Comparison of ENCODE assay signal across 14 cellular contexts in genomic region chr3:185559706-185560090, GRCh38. TPM values are rescaled to one million over a fixed set of nuclear protein-coding genes. Genes with fewer than 3 reads are reported as not detected.
A peak's percentile ranks its signal among the peaks of the same experiment; 100 is the strongest.
DNase-seq lines count a peak whose midpoint lies in the region; ATAC-seq, FAIRE-seq and TF ChIP-seq lines count a peak whose summit lies in the region.
"Had no signal": no experiment of that assay in that cellular context is flagged by ENCODE, and none has a peak within 500 bp of the region (broad histone marks: within the 10 kb centered on the region; RNA-seq: fewer than 3 reads in every experiment).

No MANE protein-coding gene starts in this region.

- H3K36me3 ChIP-seq in HepG2 (replicated peaks in 1 of 2; ENCODE audit: control insufficient read depth in 1 of 2, insufficient read depth in 2 of 2, low read length in 2 of 2) (no peaks in the 10 kb centered on the region), right lobe of liver (no peaks in the 10 kb centered on the region), OCI-LY1 (ENCODE audit: insufficient read depth, low read length) (no peaks in the 10 kb centered on the region), left lung (no peaks in the 10 kb centered on the region), SJCRH30 (no peaks in the 10 kb centered on the region)
- H3K36me3 ChIP-seq: breast epithelium, vagina had no signal

- H3K4me2 ChIP-seq in HepG2 (ENCODE audit: low read depth, low read length) = peak overlapping the region; percentile 71
- peak overlapping the region; percentile 54 for H3K4me2 ChIP-seq in OCI-LY1 (ENCODE audit: low read length)

- no peak for TF ChIP-seq CTCF in HepG2 (CRISPR knock-in tag; IDR thresholded peaks at IDR 0.05)
- no peak for TF ChIP-seq CTCF in right lobe of liver (IDR thresholded peaks at IDR 0.05)
- no peak for TF ChIP-seq CTCF in OCI-LY1 (IDR thresholded peaks at IDR 0.05; ENCODE audit: low read length)
- no peak for TF ChIP-seq CTCF in left lung (IDR thresholded peaks at IDR 0.05)
- no peak for TF ChIP-seq CTCF in glutamatergic neuron (IDR thresholded peaks at IDR 0.05; ENCODE audit: partially characterized antibody, unreplicated experiment)

- H3K9ac ChIP-seq in HepG2 (ENCODE audit: insufficient read depth, low read depth, low read length) = no peak overlapping the region
- no peak overlapping the region for H3K9ac ChIP-seq in OCI-LY1 (ENCODE audit: low read length)
- H3K9ac ChIP-seq: GM23248 had no signal

- no peaks in the 10 kb centered on the region for H3F3A ChIP-seq in OCI-LY1 (ENCODE audit: insufficient read depth, low read length)

- in situ Hi-C loops in HepG2 (cut with HindIII; ENCODE audit: extremely low pct_ligation_motif_present, low pct_unique_long_range_greater_than_20kb) = no loop called here

- no peaks in the 10 kb centered on the region for H3K9me2 ChIP-seq in OCI-LY1 (ENCODE audit: low read depth, low read length)

- H3K27me3 Mint-ChIP-seq in glutamatergic neuron (ENCODE audit: unreplicated experiment) = no peaks in the 10 kb centered on the region

- H3K79me2 ChIP-seq in HepG2 (ENCODE audit: insufficient read depth, low read length) (no peaks in the 10 kb centered on the region), OCI-LY1 (ENCODE audit: insufficient read depth, low read length) (no peaks in the 10 kb centered on the region)

- no peak for ATAC-seq in HepG2
- no peak for ATAC-seq in right lobe of liver
- ATAC-seq in left lung = no peak

- H3K27me3 ChIP-seq in HepG2 (ENCODE audit: control insufficient read depth in 1 of 2, insufficient read depth in 2 of 2, low read length in 2 of 2) = no peaks in the 10 kb centered on the region; a peak in 1 of 5 replicates
- H3K27me3 ChIP-seq in right lobe of liver = no peaks in the 10 kb centered on the region
- peaks cover 5% of the 10 kb centered on the region; the same call in 1 of the 2 replicates for H3K27me3 ChIP-seq in OCI-LY1 (ENCODE audit: insufficient read depth, low read length)
- peaks cover 0 to 14% of the 10 kb centered on the region in 2 donors for H3K27me3 ChIP-seq in left lung
- H3K27me3 ChIP-seq in SJCRH30 = no peaks in the 10 kb centered on the region
- H3K27me3 ChIP-seq: breast epithelium, vagina had no signal

- no peak overlapping the region for H3K4me3 Mint-ChIP-seq in glutamatergic neuron (ENCODE audit: unreplicated experiment)

- CTCF ChIA-PET in HepG2 (lab: Yijun Ruan, JAX; ENCODE audit: low intra/inter-chr PET ratio, low total read pairs) = no interaction called here

- no peaks in the 10 kb centered on the region for H3K9me3 ChIP-seq in HepG2 (ENCODE audit: low read length)
- no peaks in the 10 kb centered on the region for H3K9me3 ChIP-seq in right lobe of liver
- H3K9me3 ChIP-seq in OCI-LY1 (ENCODE audit: low read length) = no peaks in the 10 kb centered on the region
- no peaks in the 10 kb centered on the region for H3K9me3 ChIP-seq in left lung
- H3K9me3 ChIP-seq in SJCRH30 (replicated peaks) = no peaks in the 10 kb centered on the region
- H3K9me3 ChIP-seq: breast epithelium, vagina had no signal

- H4K20me1 ChIP-seq in HepG2 (ENCODE audit: insufficient read depth, low read length) (no peaks in the 10 kb centered on the region), OCI-LY1 (ENCODE audit: insufficient read depth, low read length) (no peaks in the 10 kb centered on the region)

- TF ChIP-seq POLR2A in HepG2 (IDR thresholded peaks at IDR 0.05; ENCODE audit: insufficient read depth in 1 of 2, low read depth in 2 of 2, low read length in 2 of 2) = no peak
- no peak for TF ChIP-seq POLR2A in right lobe of liver (IDR thresholded peaks at IDR 0.05)

- H3K4me3 ChIP-seq in HepG2 (replicated peaks in 1 of 3; ENCODE audit: insufficient read depth in 1 of 3, low read depth in 2 of 3, low read length in 3 of 3) (no peak overlapping the region), right lobe of liver (no peak overlapping the region), OCI-LY1 (ENCODE audit: low read depth, low read length, poor library complexity, severe bottlenecking) (no peak overlapping the region), left lung (no peak overlapping the region), SJCRH30 (no peak overlapping the region)
- H3K4me3 ChIP-seq: K562, vagina had no signal

- H2AFZ ChIP-seq in HepG2 (ENCODE audit: low read length) (no peak overlapping the region), OCI-LY1 (ENCODE audit: low read length) (no peak overlapping the region)

- DNase-seq in HepG2 (ENCODE audit: low spot score) (no peak), right lobe of liver (no peak), left lung (no peak), SJCRH30 (no peak), COLO829 (ENCODE audit: low spot score) (no peak), SIG-M5 (lab: John Stamatoyannopoulos, UW) (no peak), glutamatergic neuron (no peak)

- no peak overlapping the region for H3K27ac ChIP-seq in HepG2 (ENCODE audit: extremely low read length, insufficient read depth, low read length)
- H3K27ac ChIP-seq in right lobe of liver = no peak overlapping the region
- no peak overlapping the region for H3K27ac ChIP-seq in OCI-LY1 (ENCODE audit: low read depth, low read length, poor library complexity, severe bottlenecking)
- peak overlapping the region; percentile 72 to 87 for H3K27ac ChIP-seq in left lung
- no peak overlapping the region for H3K27ac ChIP-seq in SJCRH30
- H3K27ac ChIP-seq: GM23248, HL-60, vagina had no signal

- no peak for FAIRE-seq in HepG2 (lab: Jason Lieb, UNC)

- H3K4me1 Mint-ChIP-seq in glutamatergic neuron (ENCODE audit: low read depth, unreplicated experiment) = no peaks in the 10 kb centered on the region

- POLR2A ChIA-PET in HepG2 (lab: Yijun Ruan, JAX) = interaction anchor here (0.9 kb wide), 1 partner anchor 61 kb away, joined by 3 read pairs; the partner anchor contains the start of gene TMEM41A

- H3K9me3 Mint-ChIP-seq in glutamatergic neuron (ENCODE audit: unreplicated experiment) = no peaks in the 10 kb centered on the region
- H3K9me3 Mint-ChIP-seq: stimulated activated naive B cell treated with anti-CD40 and anti-IgM and Interleukin-4, amounts not matched to agents 10 μg/mL and 1 μg/mL and 100 μg/mL, for 72 hours had no signal

- no peak for TF ChIP-seq RAD21 in HepG2 (CRISPR knock-in tag; IDR thresholded peaks at IDR 0.05)

- no TSS peak for BruUV-seq in HepG2 (replicated peaks; lab: Mats Ljungman, UMichigan)

- TF ChIP-seq EP300 in HepG2 (IDR thresholded peaks at IDR 0.05; ENCODE audit: low read depth in 2 of 2, low read length in 2 of 2) (no peak), HepG2 (CRISPR knock-in tag; IDR thresholded peaks at IDR 0.05; ENCODE audit: borderline replicate concordance) (no peak)

- 61% methylated on average over 12 of the region's 12 CpGs for WGBS in HepG2 (ENCODE audit: low lambda C conversion rate)
- 68% methylated on average over 9 of the region's 12 CpGs for WGBS in right lobe of liver (ENCODE audit: insufficient coverage, low coverage, low lambda C conversion rate, missing lambda C conversion rate)

- intact Hi-C loops in HepG2 (cut with micrococcal nuclease; ENCODE audit: unreplicated experiment) (loop anchor here (10.0 kb wide), 1 partner anchor 55 kb away; no protein-coding TSS in a partner anchor), right lobe of liver (cut with DNase I) (no loop called here), left lung (cut with DNase I) (no loop called here)

- no peak overlapping the region for H3K27ac Mint-ChIP-seq in glutamatergic neuron (ENCODE audit: unreplicated experiment)

- H3K36me3 Mint-ChIP-seq in glutamatergic neuron (ENCODE audit: unreplicated experiment) = no peaks in the 10 kb centered on the region
- H3K36me3 Mint-ChIP-seq: stimulated activated naive B cell treated with anti-CD40 and anti-IgM and Interleukin-4, amounts not matched to agents 10 μg/mL and 1 μg/mL and 100 μg/mL, for 72 hours had no signal

- H3K4me1 ChIP-seq in HepG2 (ENCODE audit: insufficient read depth, low read length) (peaks cover 45% of the 10 kb centered on the region), right lobe of liver (peaks cover 0 to 2% (median 0%) of the 10 kb centered on the region in 4 donors), OCI-LY1 (ENCODE audit: insufficient read depth, low read length, severe bottlenecking) (peaks cover 9% of the 10 kb centered on the region), left lung (peaks cover 0 to 17% of the 10 kb centered on the region in 2 donors), SJCRH30 (no peaks in the 10 kb centered on the region)
- H3K4me1 ChIP-seq: breast epithelium, vagina had no signal

RNA-seq across cellular contexts. Expression of gene LIPH, which starts 7.3 kb away (rescaled TPM):
- total RNA-seq in HepG2 (2016; rRNA removed; fragmentation: Illumina TruSeq; extraction: Trizol) (0.09 TPM in 1 of 2 replicates, not detected in the other), right lobe of liver (1 to 10 TPM in 2 of 6 experiments, under 1 TPM in 3, not detected in 1; 0.07 to 1.4 (median 0.24) TPM), left lung (10 to 100 TPM; 35.6 to 76.0 TPM), glutamatergic neuron (ENCODE audit: unreplicated experiment) (not detected)
- total RNA-seq in HepG2 (2016; cell fraction: cytosol; rRNA removed; fragmentation: Illumina TruSeq; extraction: Trizol; ENCODE audit: low read depth) = 0.20 TPM in 1 of 2 replicates, not detected in the other
- 0.13 TPM in 2 replicates for total RNA-seq in HepG2 (2016; cell fraction: insoluble cytoplasmic fraction; rRNA removed; fragmentation: Illumina TruSeq; extraction: Trizol)
- not detected in 2 replicates for total RNA-seq in HepG2 (2016; cell fraction: membrane; rRNA removed; fragmentation: Illumina TruSeq; extraction: Trizol)
- total RNA-seq in HepG2 (2016; cell fraction: nucleus; rRNA removed; fragmentation: Illumina TruSeq; extraction: Trizol) = 0.19 and 1.1 TPM in 2 replicates
- 0.29 and 0.34 TPM in 2 replicates for polyA plus RNA-seq in HepG2 (2011; rRNA removed)
- polyA plus RNA-seq in HepG2 (2011; cell fraction: cytosol; rRNA removed) = 0.20 and 0.45 TPM in 2 replicates
- 0.12 and 0.14 TPM in 2 replicates for polyA plus RNA-seq in HepG2 (2011; cell fraction: nucleus; rRNA removed)
- 0.32 and 0.95 TPM in 2 replicates for polyA plus RNA-seq in HepG2 (2012)
- polyA plus RNA-seq in HepG2 (2016; cell fraction: cytosol; fragmentation: Illumina TruSeq; extraction: Trizol; ENCODE audit: low read depth) = 0.03 TPM in 1 of 2 replicates, not detected in the other
- 0.05 and 0.11 TPM in 2 replicates for polyA plus RNA-seq in HepG2 (2016; cell fraction: insoluble cytoplasmic fraction; fragmentation: Illumina TruSeq; extraction: Trizol; ENCODE audit: low read depth)
- polyA plus RNA-seq in HepG2 (2016; cell fraction: membrane; fragmentation: Illumina TruSeq; extraction: Trizol; ENCODE audit: low read depth) = not detected in 2 replicates
- 0.11 TPM in 1 of 2 replicates, not detected in the other for polyA plus RNA-seq in HepG2 (2016; cell fraction: nucleus; fragmentation: Illumina TruSeq; extraction: Trizol; ENCODE audit: insufficient read depth, low read depth)
- polyA minus RNA-seq in HepG2 (2011; rRNA and poly(A)+ RNA removed; ENCODE audit: low replicate concordance) = 0.06 and 7.4 TPM in 2 replicates
- 1.2 TPM in 1 of 2 replicates, not detected in the other for polyA minus RNA-seq in HepG2 (2011; cell fraction: cytosol; rRNA and poly(A)+ RNA removed)
- polyA minus RNA-seq in HepG2 (2011; cell fraction: nucleus; rRNA and poly(A)+ RNA removed) = 0.25 and 0.64 TPM in 2 replicates
- total RNA-seq in SJCRH30 (2014; rRNA removed; shearing (Covaris generic)) = 0.04 TPM in 1 of 2 replicates, not detected in the other
- total RNA-seq: GM23248 had no signal

RNA-seq across cellular contexts. Expression of gene SENP2, which starts 26.4 kb away (rescaled TPM):
- total RNA-seq in HepG2 (2016; rRNA removed; fragmentation: Illumina TruSeq; extraction: Trizol) (46.2 and 62.6 TPM in 2 replicates), right lobe of liver (10 to 100 TPM in 4 of 6 experiments, 1 to 10 TPM in 2; 7.8 to 26.8 (median 17.8) TPM), left lung (10 to 100 TPM; 31.6 to 34.0 TPM), glutamatergic neuron (ENCODE audit: unreplicated experiment) (54.6 TPM)
- total RNA-seq in HepG2 (2016; cell fraction: cytosol; rRNA removed; fragmentation: Illumina TruSeq; extraction: Trizol; ENCODE audit: low read depth) = 36.4 and 46.1 TPM in 2 replicates
- total RNA-seq in HepG2 (2016; cell fraction: insoluble cytoplasmic fraction; rRNA removed; fragmentation: Illumina TruSeq; extraction: Trizol) = 41.9 and 54.0 TPM in 2 replicates
- 85.8 and 106 TPM in 2 replicates for total RNA-seq in HepG2 (2016; cell fraction: membrane; rRNA removed; fragmentation: Illumina TruSeq; extraction: Trizol)
- total RNA-seq in HepG2 (2016; cell fraction: nucleus; rRNA removed; fragmentation: Illumina TruSeq; extraction: Trizol) = 28.8 and 30.0 TPM in 2 replicates
- 5.1 and 7.7 TPM in 2 replicates for polyA plus RNA-seq in HepG2 (2011; rRNA removed)
- 3.1 and 3.7 TPM in 2 replicates for polyA plus RNA-seq in HepG2 (2011; cell fraction: cytosol; rRNA removed)
- 2.4 and 3.8 TPM in 2 replicates for polyA plus RNA-seq in HepG2 (2011; cell fraction: nucleus; rRNA removed)
- polyA plus RNA-seq in HepG2 (2012) = 16.8 and 20.9 TPM in 2 replicates
- polyA plus RNA-seq in HepG2 (2016; cell fraction: cytosol; fragmentation: Illumina TruSeq; extraction: Trizol; ENCODE audit: low read depth) = 30.9 and 32.8 TPM in 2 replicates
- polyA plus RNA-seq in HepG2 (2016; cell fraction: insoluble cytoplasmic fraction; fragmentation: Illumina TruSeq; extraction: Trizol; ENCODE audit: low read depth) = 38.2 and 45.0 TPM in 2 replicates
- polyA plus RNA-seq in HepG2 (2016; cell fraction: membrane; fragmentation: Illumina TruSeq; extraction: Trizol; ENCODE audit: low read depth) = 47.8 and 58.4 TPM in 2 replicates
- 20.1 and 22.2 TPM in 2 replicates for polyA plus RNA-seq in HepG2 (2016; cell fraction: nucleus; fragmentation: Illumina TruSeq; extraction: Trizol; ENCODE audit: insufficient read depth, low read depth)
- 2.7 and 11.4 TPM in 2 replicates for polyA minus RNA-seq in HepG2 (2011; rRNA and poly(A)+ RNA removed; ENCODE audit: low replicate concordance)
- 7.1 and 7.5 TPM in 2 replicates for polyA minus RNA-seq in HepG2 (2011; cell fraction: cytosol; rRNA and poly(A)+ RNA removed)
- 8.8 and 13.1 TPM in 2 replicates for polyA minus RNA-seq in HepG2 (2011; cell fraction: nucleus; rRNA and poly(A)+ RNA removed)
- 30.9 and 34.1 TPM in 2 replicates for total RNA-seq in SJCRH30 (2014; rRNA removed; shearing (Covaris generic))

Comparison
In these comparisons a context has a peak if more than half of its experiments do, and no peak if none do; other contexts are left out.
1. H3K27ac ChIP-seq: peak in left lung (2 of 2); none in HepG2 (single experiment), right lobe of liver (0 of 3), OCI-LY1 (single experiment) and SJCRH30 (single experiment).
2. RNA of gene LIPH, which starts 7.3 kb away (total RNA-seq): 35.6 to 76.0 TPM in left lung; 0.07 to 1.4 TPM in right lobe of liver, 0.09 to 1.1 TPM in HepG2, not detected in glutamatergic neuron (single experiment) and 0.04 TPM in SJCRH30; every median in the first group is over 10 times any median in the second.